Comparison of ENCODE assay signal across 6 cellular contexts in the genomic region with DNA sequence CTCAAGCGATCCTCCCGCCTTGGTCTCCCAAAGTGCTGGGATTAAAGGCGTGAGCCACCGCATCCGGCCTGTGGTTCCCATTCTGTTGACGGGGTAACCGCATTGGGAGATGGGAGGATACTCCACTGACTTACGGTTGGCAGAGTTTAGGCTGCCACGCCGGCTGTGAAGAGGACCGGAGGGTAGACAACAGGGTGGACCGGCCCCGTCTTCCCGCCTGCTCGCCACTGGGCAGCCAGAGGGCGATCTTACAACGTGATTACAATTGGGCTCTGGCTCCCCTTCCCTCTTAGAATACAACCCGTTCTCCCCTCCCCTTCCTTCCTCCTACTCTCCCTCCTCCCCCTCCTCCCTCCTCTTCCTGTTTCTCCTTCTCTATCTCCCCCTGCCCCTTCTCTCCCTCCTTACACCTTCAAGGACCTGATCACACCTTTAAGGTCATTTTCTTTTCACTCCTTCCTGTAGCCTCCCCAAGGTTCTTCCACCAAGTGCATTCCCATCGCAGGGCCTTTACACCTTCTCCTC. TPM values are rescaled to one million over a fixed set of nuclear protein-coding genes. Genes with fewer than 3 reads are reported as not detected.
A peak's percentile ranks its signal among the peaks of the same experiment; 100 is the strongest.
DNase-seq lines count a peak whose midpoint lies in the region; TF ChIP-seq lines count a peak whose summit lies in the region.

No MANE protein-coding gene starts in this region.

- CTCF ChIA-PET in AG04449 (lab: Yijun Ruan, JAX), result interaction anchor here (0.7 to 2.8 kb wide), 7 partner anchors 8 to 460 kb away, joined by 3 to 12 read pairs (median 7); no protein-coding TSS in a partner anchor

- peak; percentile 68 for TF ChIP-seq CTCF in AG04449 (IDR thresholded peaks at IDR 0.05; ENCODE audit: insufficient read depth, low read length, missing control alignments)

- H3K4me3 ChIP-seq in AG04449 (ENCODE audit: low read depth, low read length), result no peak overlapping the region

- in situ Hi-C loops in KBM-7 (cut with MboI; ENCODE audit: low pct_unique_long_range_greater_than_20kb, low sequenced_read_pairs), result no loop called here

- POLR2A ChIA-PET in AG04449 (lab: Yijun Ruan, JAX), result no interaction called here

- intact Hi-C loops in cardiac septum (cut with DNase I), result loop anchor here (5.0 kb wide), 1 partner anchor 72 kb away; no protein-coding TSS in a partner anchor

- no peak for DNase-seq in AG04449 (ENCODE audit: low read depth, low spot score)
- DNase-seq in KBM-7, result peak; percentile 85
- DNase-seq in activated CD4-positive, alpha-beta T cell treated with anti-CD3 and anti-CD28 coated beads, Interleukin-2, amount 50 U/mL, for 4 hours, result peak; percentile 60 to 62
- DNase-seq in cardiac septum (ENCODE audit: low spot score), result peak; percentile 88
- DNase-seq in stimulated activated CD8-positive, alpha-beta memory T cell treated with anti-CD3 and anti-CD28 coated beads, Interleukin-4, amount 100 ng/mL, for 24 hours (ENCODE audit: low read depth), result peak; percentile 45
- DNase-seq in pons (ENCODE audit: low spot score), result no peak

RNA-seq across cellular contexts. Expression of gene CCDC194, which starts 1.0 kb away (rescaled TPM):
- 0.40 TPM for total RNA-seq in cardiac septum

RNA-seq across cellular contexts. Expression of gene BST2, which starts 10.5 kb away (rescaled TPM):
- 29.8 TPM for total RNA-seq in cardiac septum

RNA-seq across cellular contexts. Expression of gene PLVAP, which starts 17.8 kb away (rescaled TPM):
- total RNA-seq in cardiac septum, result 32.8 TPM

RNA-seq across cellular contexts. Expression of gene MVB12A, which starts 24.9 kb away (rescaled TPM):
- total RNA-seq in cardiac septum, result 14.3 TPM

RNA-seq across cellular contexts. Expression of gene TMEM221, which starts 53.5 kb away (rescaled TPM):
- not detected for total RNA-seq in cardiac septum

Comparison
In these comparisons a context has a peak if more than half of its experiments do, and no peak if none do; other contexts are left out.
1. DNase-seq: peak in KBM-7 (single experiment), activated CD4-positive, alpha-beta T cell treated with anti-CD3 and anti-CD28 coated beads, Interleukin-2, amount 50 U/mL, for 4 hours (2 of 2), cardiac septum (single experiment) and stimulated activated CD8-positive, alpha-beta memory T cell treated with anti-CD3 and anti-CD28 coated beads, Interleukin-4, amount 100 ng/mL, for 24 hours (single experiment); none in AG04449 (single experiment) and pons (single experiment).